ENCODE assay signal across 8 cellular contexts in genomic region chr14:50038398-50039119, GRCh38.
DNase-seq lines count a peak whose midpoint lies in the region; ATAC-seq and TF ChIP-seq lines count a peak whose summit lies in the region.

No MANE protein-coding gene starts in this region.

- DNase-seq in AG04449 (ENCODE audit: low read depth, low spot score): peak; percentile 95
- DNase-seq in SIG-M5 (lab: John Stamatoyannopoulos, UW): peak; percentile 58
- peak in 1 of 4 donors; percentile 66 for DNase-seq in body of pancreas
- no peak for DNase-seq in naive thymus-derived CD8-positive, alpha-beta T cell
- no peak for DNase-seq in DMS53 (lab: John Stamatoyannopoulos, UW)
- no peak for DNase-seq in NCI-H526 treated with DMSO at 0.1 percent for 48 hours (lab: John Stamatoyannopoulos, UW)

- H3K27me3 ChIP-seq in body of pancreas: no peaks in the 10 kb centered on the region

- peaks cover 3 to 35% (median 22%) of the 10 kb centered on the region in 3 donors for H3K36me3 Mint-ChIP-seq in naive thymus-derived CD8-positive, alpha-beta T cell

- H3K4me3 Mint-ChIP-seq in naive thymus-derived CD8-positive, alpha-beta T cell: peak overlapping the region in 6 of 10 donors; percentile 18 to 50 (median 28)

- H3K36me3 ChIP-seq in body of pancreas (replicated peaks in 1 of 2; ENCODE audit: insufficient read depth in 1 of 2, low read depth in 2 of 2): no peaks in the 10 kb centered on the region

- TF ChIP-seq POLR2A in body of pancreas (IDR thresholded peaks at IDR 0.05): no peak

- ATAC-seq in GM18907 (IDR thresholded peaks at IDR 0.05; ENCODE audit: unreplicated experiment): peak; percentile 90
- peak; percentile 83 for ATAC-seq in HG03045 (IDR thresholded peaks at IDR 0.05; ENCODE audit: unreplicated experiment)
- peak; percentile 26 for ATAC-seq in body of pancreas
- no peak for ATAC-seq in naive thymus-derived CD8-positive, alpha-beta T cell

- H3K4me3 ChIP-seq in AG04449 (ENCODE audit: low read depth, low read length) (no peak overlapping the region), body of pancreas (no peak overlapping the region)

- H3K27ac Mint-ChIP-seq in naive thymus-derived CD8-positive, alpha-beta T cell: peak overlapping the region in 9 of 10 donors; percentile 50 to 96 (median 75)

- WGBS in body of pancreas, 2 donors: 74 to 91% methylated on average over 4 of the region's 4 CpGs

- POLR2A ChIA-PET in AG04449 (lab: Yijun Ruan, JAX): interaction anchor here (0.7 to 2.3 kb wide), 14 partner anchors 11 to 186 kb away, joined by 3 to 28 read pairs (median 4); partner anchors contain the start of genes ARF6 and NEMF
- POLR2A ChIA-PET in naive thymus-derived CD8-positive, alpha-beta T cell (lab: Charles Lee): interaction anchor here (1.0 to 1.7 kb wide), 6 partner anchors 9 to 171 kb away, joined by 3 to 6 read pairs (median 4); no protein-coding TSS in a partner anchor

- no peaks in the 10 kb centered on the region for H3K27me3 Mint-ChIP-seq in naive thymus-derived CD8-positive, alpha-beta T cell

- H3K9me3 Mint-ChIP-seq in naive thymus-derived CD8-positive, alpha-beta T cell: no peaks in the 10 kb centered on the region

- H3K9me3 ChIP-seq in body of pancreas: no peaks in the 10 kb centered on the region

- intact Hi-C loops in body of pancreas (cut with DNase I): no loop called here

- peak overlapping the region in 1 of 4 donors; percentile 50 for H3K27ac ChIP-seq in body of pancreas

- H3K4me1 Mint-ChIP-seq in naive thymus-derived CD8-positive, alpha-beta T cell: peaks cover 24 to 62% (median 52%) of the 10 kb centered on the region in 4 donors

- CTCF ChIA-PET in AG04449 (lab: Yijun Ruan, JAX): interaction anchor here (0.8 to 3.5 kb wide), 9 partner anchors 10 to 185 kb away, joined by 3 to 9 read pairs (median 5); no protein-coding TSS in a partner anchor

- H3K4me1 ChIP-seq in body of pancreas: peaks cover 10% of the 10 kb centered on the region

- no peak for TF ChIP-seq CTCF in AG04449 (IDR thresholded peaks at IDR 0.05; ENCODE audit: insufficient read depth, low read length, missing control alignments)
- TF ChIP-seq CTCF in body of pancreas (IDR thresholded peaks at IDR 0.05): no peak

Comparison
In these comparisons a context has a peak if more than half of its experiments do, and no peak if none do; other contexts are left out.
1. DNase-seq: peak in AG04449 (single experiment) and SIG-M5 (single experiment); none in naive thymus-derived CD8-positive, alpha-beta T cell (0 of 10), DMS53 (single experiment) and NCI-H526 treated with DMSO at 0.1 percent for 48 hours (single experiment).
2. ATAC-seq: peak in GM18907 (single experiment), HG03045 (single experiment) and body of pancreas (single experiment); none in naive thymus-derived CD8-positive, alpha-beta T cell (0 of 2).